In the genomic region with DNA sequence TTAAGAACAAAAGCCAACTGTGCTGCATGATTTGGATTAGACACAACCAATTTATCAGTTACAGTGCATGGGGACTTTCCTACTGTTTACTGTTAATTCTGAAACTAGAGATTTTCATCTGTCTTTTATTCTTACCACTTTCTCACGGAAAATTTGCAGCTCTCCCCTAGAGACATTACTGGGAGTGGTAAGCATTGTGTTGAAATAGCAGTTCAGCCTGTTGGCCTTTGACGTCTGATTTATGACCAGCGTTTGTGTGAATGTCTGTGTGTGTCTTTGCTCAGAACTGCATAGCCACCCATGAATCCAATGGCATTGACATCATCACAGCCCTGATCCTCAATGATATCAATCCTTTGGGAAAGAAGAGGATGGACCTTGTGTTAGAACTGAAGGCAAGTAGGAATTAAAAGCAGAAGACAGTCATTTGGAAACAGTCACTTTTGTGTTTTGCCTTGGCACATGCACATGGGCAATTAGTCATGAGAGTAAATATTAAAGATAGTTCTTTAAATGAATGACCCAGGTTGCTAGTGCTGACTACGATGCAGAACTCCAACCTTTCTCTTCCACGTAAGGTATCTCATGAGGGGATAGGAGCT, we compare ENCODE assay signal across 7 cellular contexts.
A peak's percentile ranks its signal among the peaks of the same experiment; 100 is the strongest.
DNase-seq lines count a peak whose midpoint lies in the region; ATAC-seq and TF ChIP-seq lines count a peak whose summit lies in the region.

No MANE protein-coding gene starts in this region.

- peaks cover 0 to 2% (median 0%) of the 10 kb centered on the region in 7 donors for H3K9me3 Mint-ChIP-seq in CD14-positive monocyte

- H4K20me1 ChIP-seq in PC-3 (ENCODE audit: low read length): no peaks in the 10 kb centered on the region

- no peaks in the 10 kb centered on the region for H3K9me2 ChIP-seq in PC-3 (replicated peaks; ENCODE audit: low read length)

- no peaks in the 10 kb centered on the region for H3K27me3 ChIP-seq in PC-3 (ENCODE audit: low read length)

- ATAC-seq in GM18868 (IDR thresholded peaks at IDR 0.05; ENCODE audit: unreplicated experiment) (peak; percentile 89), HG02610 (IDR thresholded peaks at IDR 0.05; ENCODE audit: unreplicated experiment) (peak; percentile 86), PC-3 (peak; percentile 69), left ventricle myocardium superior (peak; percentile 64)

- no peak overlapping the region for H3K9ac ChIP-seq in PC-3 (ENCODE audit: low read length)

- H3K4me1 ChIP-seq in PC-3 (ENCODE audit: insufficient read depth, low read length): peaks cover 21% of the 10 kb centered on the region

- no peaks in the 10 kb centered on the region for H3K4me1 Mint-ChIP-seq in CD14-positive monocyte

- no peak overlapping the region for H2AFZ ChIP-seq in PC-3 (ENCODE audit: low read length)

- peak overlapping the region; percentile 4; the same call in 1 of the 2 replicates for H3K4me2 ChIP-seq in PC-3 (ENCODE audit: low read length)

- POLR2A ChIA-PET in PC-3 (lab: Charles Lee; ENCODE audit: unreplicated experiment): no interaction called here

- peaks cover 76 to 84% of the 10 kb centered on the region in 2 donors for H3K36me3 Mint-ChIP-seq in CD14-positive monocyte

- BruUV-seq in PC-3 (replicated peaks; lab: Mats Ljungman, UMichigan): no TSS peak

- intact Hi-C loops in PC-3 (cut with micrococcal nuclease) (loop anchor here (2.0 kb wide), 2 partner anchors 32 to 54 kb away; no protein-coding TSS in a partner anchor), left ventricle myocardium superior (cut with micrococcal nuclease) (no loop called here), CD14-positive monocyte (cut with micrococcal nuclease) (no loop called here)

- H3K4me3 Mint-ChIP-seq in CD14-positive monocyte: no peak overlapping the region

- peaks cover 0 to 1% (median 0%) of the 10 kb centered on the region in 3 donors for H3K27me3 Mint-ChIP-seq in CD14-positive monocyte (ENCODE audit: low read depth in 3 of 3)

- H3K27ac Mint-ChIP-seq in CD14-positive monocyte: no peak overlapping the region

- peak; percentile 24 for DNase-seq in PC-3
- DNase-seq in left ventricle myocardium superior: no peak
- no peak for DNase-seq in SKM-1 treated with dmso at 0.1 percent for 144 hours (lab: John Stamatoyannopoulos, UW; ENCODE audit: unreplicated experiment)
- no peak for DNase-seq in CD14-positive monocyte (ENCODE audit: low spot score)
- DNase-seq in DMS53 treated with DMSO at 0.1 percent for 48 hours (lab: John Stamatoyannopoulos, UW; ENCODE audit: unreplicated experiment): no peak

- H3K27ac ChIP-seq in PC-3 (ENCODE audit: low read length): peak overlapping the region; percentile 22

- H3K79me2 ChIP-seq in PC-3 (ENCODE audit: low read length): no peaks in the 10 kb centered on the region

- TF ChIP-seq CTCF in PC-3 (conservative IDR thresholded peaks at IDR 0.05; ENCODE audit: low read depth, low read length) (no peak), CD14-positive monocyte (IDR thresholded peaks at IDR 0.05) (no peak)

- H3K36me3 ChIP-seq in PC-3 (ENCODE audit: low read depth, low read length): no peaks in the 10 kb centered on the region

- H3K4me3 ChIP-seq in PC-3 (ENCODE audit: low read length): no peak overlapping the region

- CTCF ChIA-PET in PC-3 (lab: Charles Lee): no interaction called here

- H3F3A ChIP-seq in PC-3 (ENCODE audit: low read length, unreplicated experiment): no peaks in the 10 kb centered on the region

- no peaks in the 10 kb centered on the region for H3K9me3 ChIP-seq in PC-3 (ENCODE audit: low read length)
